1 cellular context compared by ENCODE assay signal in the genomic region with DNA sequence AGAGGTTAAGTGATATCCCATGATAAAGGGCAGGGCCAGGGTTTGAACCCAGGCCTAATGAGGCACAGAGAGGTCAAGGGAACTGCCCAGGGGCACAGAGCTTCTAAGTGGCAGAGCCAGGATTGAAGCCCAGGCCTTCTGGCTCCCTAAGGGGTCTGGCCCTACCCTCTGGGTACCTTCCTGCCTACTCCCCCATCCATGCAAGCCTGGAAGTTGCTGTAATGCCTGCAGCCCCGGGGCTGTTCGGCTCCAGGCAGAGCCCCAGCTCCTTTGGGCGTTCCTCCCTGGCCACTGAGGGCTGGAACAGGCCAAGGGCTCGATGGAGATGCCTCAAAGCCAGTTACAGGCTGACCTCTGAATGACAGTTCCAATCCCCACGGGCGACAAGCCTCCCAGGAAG.
TF ChIP-seq lines count a peak whose summit lies in the region.

No MANE protein-coding gene starts in this region.

TF ChIP-seq in K562, 482 proteins besides CTCF, POLR2A, EP300 and RAD21 (continued from another document):
- TF ChIP-seq E2F1 (CRISPR knock-in tag; IDR thresholded peaks at IDR 0.05): no peak
- TF ChIP-seq KDM4B (IDR thresholded peaks at IDR 0.05; ENCODE audit: borderline replicate concordance in 2 of 2, low read depth in 1 of 2): no peak
